Comparison of ENCODE assay signal across 17 cellular contexts in genomic region chrX:44483965-44484606, GRCh38. TPM values are rescaled to one million over a fixed set of nuclear protein-coding genes. Genes with fewer than 3 reads are reported as not detected.
DNase-seq lines count a peak whose midpoint lies in the region; ATAC-seq, FAIRE-seq and TF ChIP-seq lines count a peak whose summit lies in the region.
"Had no signal": no experiment of that assay in that cellular context is flagged by ENCODE, and none has a peak within 500 bp of the region (broad histone marks: within the 10 kb centered on the region; RNA-seq: fewer than 3 reads in every experiment).

No MANE protein-coding gene starts in this region.

- no peak overlapping the region for H3K27ac Mint-ChIP-seq in astrocyte (ENCODE audit: unreplicated experiment)
- H3K27ac Mint-ChIP-seq: CD14-positive monocyte, H9 had no signal

- H3K4me2 ChIP-seq in astrocyte (ENCODE audit: low read length) (no peak overlapping the region), MM.1S (ENCODE audit: low read depth, low read length) (no peak overlapping the region)

- H3K9me3 Mint-ChIP-seq in astrocyte (ENCODE audit: unreplicated experiment) = peaks cover 4% of the 10 kb centered on the region

- no peaks in the 10 kb centered on the region for H3K9me3 ChIP-seq in astrocyte (ENCODE audit: insufficient read depth, low read depth, low read length)
- H3K9me3 ChIP-seq in left lung = no peaks in the 10 kb centered on the region
- no peaks in the 10 kb centered on the region for H3K9me3 ChIP-seq in MM.1S (replicated peaks; ENCODE audit: insufficient read depth, low read length)
- H3K9me3 ChIP-seq: Caco-2 had no signal

- H2AFZ ChIP-seq in astrocyte (ENCODE audit: low read depth, low read length) (no peak overlapping the region), MM.1S (ENCODE audit: low read length) (no peak overlapping the region)

- intact Hi-C loops in left lung (cut with DNase I) = no loop called here

- no peaks in the 10 kb centered on the region for H3K9me2 ChIP-seq in MM.1S (replicated peaks; ENCODE audit: insufficient read depth, low read length)

- H3K4me1 ChIP-seq in astrocyte (ENCODE audit: insufficient read depth, low read length) (no peaks in the 10 kb centered on the region), left lung (no peaks in the 10 kb centered on the region), MM.1S (ENCODE audit: low read length) (no peaks in the 10 kb centered on the region)
- H3K4me1 ChIP-seq: Caco-2 had no signal

- no peak overlapping the region for H3K27ac ChIP-seq in astrocyte (ENCODE audit: low read depth, low read length)
- no peak overlapping the region for H3K27ac ChIP-seq in left lung
- no peak overlapping the region for H3K27ac ChIP-seq in MM.1S (ENCODE audit: low read length)

- H3K27me3 ChIP-seq in astrocyte (ENCODE audit: insufficient read depth, low read length) = no peaks in the 10 kb centered on the region
- no peaks in the 10 kb centered on the region for H3K27me3 ChIP-seq in left lung
- no peaks in the 10 kb centered on the region for H3K27me3 ChIP-seq in MM.1S (replicated peaks; ENCODE audit: insufficient read depth, low read length)

- ATAC-seq in left lung (peak; percentile 23), HG03460 (IDR thresholded peaks at IDR 0.05; ENCODE audit: unreplicated experiment) (no peak), HG03520 (IDR thresholded peaks at IDR 0.05; ENCODE audit: unreplicated experiment) (no peak)

- H3K4me1 Mint-ChIP-seq in astrocyte (ENCODE audit: low read depth, unreplicated experiment) = no peaks in the 10 kb centered on the region
- H3K4me1 Mint-ChIP-seq: H9 had no signal

- H3K79me2 ChIP-seq in astrocyte (ENCODE audit: insufficient read depth, low read length) = no peaks in the 10 kb centered on the region
- H3K79me2 ChIP-seq in MM.1S (ENCODE audit: low read length) = no peaks in the 10 kb centered on the region

- no peaks in the 10 kb centered on the region for H3K36me3 Mint-ChIP-seq in astrocyte (ENCODE audit: low read depth, unreplicated experiment)
- H3K36me3 Mint-ChIP-seq: CD14-positive monocyte had no signal

- H3K4me3 Mint-ChIP-seq in astrocyte (ENCODE audit: unreplicated experiment) = no peak overlapping the region
- H3K4me3 Mint-ChIP-seq: CD14-positive monocyte, H9 had no signal

- TF ChIP-seq CTCF in astrocyte (IDR thresholded peaks at IDR 0.05; ENCODE audit: insufficient read depth, low read depth, low read length) (no peak), left lung (IDR thresholded peaks at IDR 0.05) (no peak), MM.1S (IDR thresholded peaks at IDR 0.05; ENCODE audit: low read length) (no peak)

- DNase-seq in Daoy (ENCODE audit: low read depth) (peak; percentile 9), NCI-H226 (peak; percentile 41), astrocyte (ENCODE audit: low read depth) (peak; percentile 2), left lung (no peak), NCI-H1092 treated with DMSO at 0.1 percent for 48 hours (lab: John Stamatoyannopoulos, UW) (no peak), MM.1S (no peak)
- DNase-seq: AML-193, Caco-2, DMS153, H9, NCI-H1092, NCI-H2107, NCI-H2227 treated with DMSO at 0.1 percent for 48 hours, NCI-H524 treated with DMSO at 0.1 percent for 48 hours had no signal

- FAIRE-seq in astrocyte (lab: Jason Lieb, UNC) = no peak

- no peaks in the 10 kb centered on the region for H3K27me3 Mint-ChIP-seq in astrocyte (ENCODE audit: low read depth, unreplicated experiment)

- H3K4me3 ChIP-seq in astrocyte (ENCODE audit: insufficient read depth, low read depth, low read length) = no peak overlapping the region
- H3K4me3 ChIP-seq in left lung = no peak overlapping the region
- no peak overlapping the region for H3K4me3 ChIP-seq in MM.1S (ENCODE audit: low read length)

- H3K36me3 ChIP-seq in astrocyte (ENCODE audit: insufficient read depth, low read length) = no peaks in the 10 kb centered on the region
- H3K36me3 ChIP-seq in left lung = no peaks in the 10 kb centered on the region
- H3K36me3 ChIP-seq in MM.1S (replicated peaks; ENCODE audit: insufficient read depth, low read length) = no peaks in the 10 kb centered on the region

- H3K9ac ChIP-seq in astrocyte (ENCODE audit: low read length) = no peak overlapping the region
- no peak overlapping the region for H3K9ac ChIP-seq in MM.1S (ENCODE audit: low read length)

- H4K20me1 ChIP-seq in astrocyte (ENCODE audit: insufficient read depth, low read length) (no peaks in the 10 kb centered on the region), MM.1S (ENCODE audit: insufficient read depth, low read length) (no peaks in the 10 kb centered on the region)

- H3F3A ChIP-seq in MM.1S (ENCODE audit: insufficient read depth, low read length) = no peaks in the 10 kb centered on the region

RNA-seq across cellular contexts. Expression of gene FUNDC1, which starts 58.6 kb away (rescaled TPM):
- total RNA-seq in Daoy (2014; rRNA removed; shearing (Covaris generic)) = 17.3 and 19.7 TPM in 2 replicates
- total RNA-seq in astrocyte (16.0 and 17.0 TPM in 2 replicates), left lung (10 to 100 TPM; 10.3 to 14.6 TPM)

Comparison
In these comparisons a context has a peak if more than half of its experiments do, and no peak if none do; other contexts are left out.
1. DNase-seq: peak in Daoy (single experiment), NCI-H226 (single experiment) and astrocyte (single experiment); none in left lung (0 of 2), NCI-H1092 treated with DMSO at 0.1 percent for 48 hours (single experiment) and MM.1S (single experiment).